ENCODE assay signal across 16 cellular contexts in the genomic region with DNA sequence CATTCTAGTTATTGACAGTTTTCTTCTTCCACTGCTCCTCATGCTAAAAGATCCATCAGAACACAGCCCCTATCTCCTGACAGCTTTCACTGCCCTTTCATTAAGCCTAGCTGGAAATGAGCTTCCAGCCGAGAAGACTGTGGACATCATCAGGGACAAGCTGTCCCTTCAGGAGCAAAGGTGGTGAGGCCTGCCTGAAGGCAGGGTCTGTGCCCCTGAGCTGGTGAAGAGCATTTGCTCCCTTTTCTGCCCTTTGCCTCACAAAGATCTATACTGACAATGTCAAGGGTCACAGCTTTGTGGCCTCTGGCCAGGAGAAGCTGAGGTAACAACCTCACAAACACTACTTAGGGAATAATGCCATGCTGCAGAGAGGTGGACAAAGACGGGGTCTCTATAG. TPM values are rescaled to one million over a fixed set of nuclear protein-coding genes. Genes with fewer than 3 reads are reported as not detected.
A peak's percentile ranks its signal among the peaks of the same experiment; 100 is the strongest.
DNase-seq lines count a peak whose midpoint lies in the region; TF ChIP-seq lines count a peak whose summit lies in the region.
"Had no signal": no experiment of that assay in that cellular context is flagged by ENCODE, and none has a peak within 500 bp of the region (broad histone marks: within the 10 kb centered on the region; RNA-seq: fewer than 3 reads in every experiment).

No MANE protein-coding gene starts in this region.

- no peaks in the 10 kb centered on the region for H3K36me3 ChIP-seq in cardiac muscle cell
- no peaks in the 10 kb centered on the region for H3K36me3 ChIP-seq in right atrium auricular region
- no peaks in the 10 kb centered on the region for H3K36me3 ChIP-seq in uterus
- no peaks in the 10 kb centered on the region for H3K36me3 ChIP-seq in breast epithelium

- H3K4me3 ChIP-seq in cardiac muscle cell (no peak overlapping the region), right atrium auricular region (no peak overlapping the region), uterus (no peak overlapping the region), breast epithelium (no peak overlapping the region)
- H3K4me3 ChIP-seq: GM23338, PC-9 had no signal

- intact Hi-C loops in cardiac septum (cut with DNase I) (loop anchor here (5.0 kb wide), 2 partner anchors 58 to 258 kb away; no protein-coding TSS in a partner anchor), uterus (cut with DNase I; ENCODE audit: low total_unique reads) (no loop called here), breast epithelium (cut with DNase I; ENCODE audit: low total_unique reads) (no loop called here)

- H3K27ac ChIP-seq in cardiac muscle cell: peak overlapping the region; percentile 75
- H3K27ac ChIP-seq in right atrium auricular region: peak overlapping the region; percentile 33 to 84
- peak overlapping the region; percentile 41 to 69 for H3K27ac ChIP-seq in uterus
- no peak overlapping the region for H3K27ac ChIP-seq in breast epithelium
- H3K27ac ChIP-seq: KMS-11, PC-9 had no signal

- no peak for TF ChIP-seq POLR2A in uterus (IDR thresholded peaks at IDR 0.05)
- no peak for TF ChIP-seq POLR2A in breast epithelium (IDR thresholded peaks at IDR 0.05)

- H3K27me3 ChIP-seq in cardiac muscle cell (no peaks in the 10 kb centered on the region), right atrium auricular region (no peaks in the 10 kb centered on the region), uterus (no peaks in the 10 kb centered on the region), breast epithelium (no peaks in the 10 kb centered on the region)

- H3K9me3 ChIP-seq in cardiac muscle cell (ENCODE audit: low read depth) (no peaks in the 10 kb centered on the region), right atrium auricular region (no peaks in the 10 kb centered on the region), uterus (no peaks in the 10 kb centered on the region), breast epithelium (no peaks in the 10 kb centered on the region)

- TF ChIP-seq CTCF in cardiac muscle cell (IDR thresholded peaks at IDR 0.05; ENCODE audit: low read depth, low read length) (no peak), right atrium auricular region (IDR thresholded peaks at IDR 0.05) (no peak), nephron progenitor cell (IDR thresholded peaks at IDR 0.05) (no peak), uterus (IDR thresholded peaks at IDR 0.05) (no peak), breast epithelium (IDR thresholded peaks at IDR 0.05) (no peak)

- no peak for DNase-seq in cardiac muscle cell (ENCODE audit: low read depth in 1 of 2, low spot score in 1 of 2)
- DNase-seq in cardiac septum (ENCODE audit: low spot score): no peak
- no peak for DNase-seq in right atrium auricular region (ENCODE audit: low spot score)
- peak; percentile 11 for DNase-seq in nephron progenitor cell
- no peak for DNase-seq in uterus
- DNase-seq in activated T-cell treated with anti-CD3 and anti-CD28 coated beads, Interleukin-2, amount 50 U/mL, for 1 hour: no peak
- no peak for DNase-seq in GM19240 (ENCODE audit: insufficient read length, low spot score)
- no peak for DNase-seq in breast epithelium (ENCODE audit: low spot score in 2 of 2)
- DNase-seq: 8988T; CD8-positive, alpha-beta T cell; DMS79; NCI-H146; NCI-H2081 treated with DMSO at 0.1 percent for 48 hours; PC-9 had no signal

- peak overlapping the region; percentile 37 for H3K4me3 Mint-ChIP-seq in nephron progenitor cell
- H3K4me3 Mint-ChIP-seq: CD8-positive, alpha-beta T cell; GM23338 had no signal

- H3K4me1 ChIP-seq in cardiac muscle cell (ENCODE audit: low read depth): peaks cover 25% of the 10 kb centered on the region
- H3K4me1 ChIP-seq in right atrium auricular region: peaks cover 0 to 11% of the 10 kb centered on the region in 2 donors
- H3K4me1 ChIP-seq in uterus: no peaks in the 10 kb centered on the region
- H3K4me1 ChIP-seq in breast epithelium: no peaks in the 10 kb centered on the region

- H3K27me3 Mint-ChIP-seq in nephron progenitor cell (ENCODE audit: low read depth, poor library complexity): no peaks in the 10 kb centered on the region

- no peaks in the 10 kb centered on the region for H3K9me3 Mint-ChIP-seq in nephron progenitor cell
- H3K9me3 Mint-ChIP-seq: CD8-positive, alpha-beta T cell; GM23338 had no signal

- peaks cover 44% of the 10 kb centered on the region for H3K4me1 Mint-ChIP-seq in nephron progenitor cell

- H3K36me3 Mint-ChIP-seq in nephron progenitor cell (ENCODE audit: low read depth): peaks cover 18% of the 10 kb centered on the region

- peak overlapping the region; percentile 97 for H3K27ac Mint-ChIP-seq in nephron progenitor cell
- H3K27ac Mint-ChIP-seq: CD8-positive, alpha-beta T cell; GM23338 had no signal

RNA-seq across cellular contexts. Expression of gene HBP1, which starts 55.6 kb away (rescaled TPM):
- total RNA-seq in cardiac muscle cell: 55.1 and 56.0 TPM in 2 replicates
- polyA plus RNA-seq in cardiac muscle cell: 66.0 and 81.7 TPM in 2 replicates
- total RNA-seq in cardiac septum: 45.4 TPM
- 10 to 100 TPM; 51.8 to 69.8 TPM for total RNA-seq in right atrium auricular region
- total RNA-seq in uterus: 100 to 1,000 TPM in 3 of 4 donors, 10 to 100 TPM in 1; 48.3 to 169 (median 130) TPM
- total RNA-seq in breast epithelium: 100 to 1,000 TPM; 166 to 269 (median 176) TPM

Comparison
In these comparisons a context has a peak if more than half of its experiments do, and no peak if none do; other contexts are left out.
1. H3K27ac ChIP-seq: peak in cardiac muscle cell (single experiment), right atrium auricular region (2 of 2) and uterus (2 of 2); none in breast epithelium (0 of 2).